Comparison of ENCODE assay signal across 8 cellular contexts in the genomic region with DNA sequence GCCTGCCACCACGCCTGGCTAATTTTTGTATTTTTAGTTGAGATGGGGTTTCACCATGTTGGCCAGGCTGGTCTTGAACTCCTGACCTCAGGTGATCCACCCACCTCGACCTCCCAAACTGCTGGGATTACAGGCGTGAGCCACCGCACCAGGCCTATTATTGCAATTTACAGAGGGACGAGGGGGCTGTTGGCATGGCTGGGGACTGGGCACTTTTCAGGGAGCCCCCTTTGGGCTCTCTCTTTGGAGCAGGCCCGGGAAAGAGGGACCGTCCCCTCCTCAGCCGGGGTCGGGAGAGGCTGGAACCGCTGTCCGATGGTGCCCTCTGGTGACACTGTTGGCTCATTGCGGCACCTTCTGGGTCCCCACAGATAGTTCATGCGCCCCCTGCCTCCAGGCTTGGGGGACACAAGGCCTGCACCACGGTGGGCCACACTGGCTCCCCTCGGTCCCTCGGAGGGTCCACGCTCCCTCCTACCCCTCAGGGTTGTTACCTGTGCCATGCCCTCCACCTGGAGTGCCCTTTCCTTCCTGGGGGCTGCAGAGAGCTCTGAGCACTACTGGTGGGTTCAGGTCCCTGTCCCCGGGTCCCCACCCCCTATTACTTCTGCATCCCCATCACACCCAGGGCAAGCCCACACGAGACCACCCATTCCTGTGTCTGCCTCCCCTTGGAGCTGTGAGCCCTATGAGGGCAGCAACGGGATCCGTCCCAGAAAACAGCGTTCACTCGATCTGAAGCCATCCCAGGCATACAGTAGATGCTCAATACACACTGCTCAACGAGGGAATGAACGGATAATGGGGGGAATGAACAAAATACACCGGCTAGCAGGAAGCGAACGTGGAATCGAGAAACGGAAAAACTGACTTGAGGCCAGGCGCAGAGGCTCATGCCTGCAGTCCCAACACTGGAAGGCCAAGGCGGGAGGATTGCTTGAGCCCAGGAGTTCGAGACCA. TPM values are rescaled to one million over a fixed set of nuclear protein-coding genes. Genes with fewer than 3 reads are reported as not detected.
DNase-seq lines count a peak whose midpoint lies in the region; ATAC-seq and TF ChIP-seq lines count a peak whose summit lies in the region.

No MANE protein-coding gene starts in this region.

- peaks cover 7% of the 10 kb centered on the region; the same call in 1 of the 2 replicates for H3F3A ChIP-seq in SU-DHL-6 (ENCODE audit: insufficient read depth)

- H2AFZ ChIP-seq in SU-DHL-6 (ENCODE audit: low read depth, low read length, severe bottlenecking), result peak overlapping the region; percentile 51

- H3K4me1 ChIP-seq in right atrium auricular region, result peaks cover 0 to 28% of the 10 kb centered on the region in 2 donors

- DNase-seq in DMS114 treated with DMSO at 0.1 percent for 48 hours (lab: John Stamatoyannopoulos, UW; ENCODE audit: unreplicated experiment), result peak; percentile 15
- DNase-seq in Jurkat, Clone E6-1 (ENCODE audit: low read depth, low spot score), result peak; percentile 61
- DNase-seq in activated naive CD4-positive, alpha-beta T cell treated with anti-CD3 and anti-CD28 coated beads, Interleukin-2, amount 50 U/mL, for 16 hours, result peak; percentile 70
- no peak for DNase-seq in right atrium auricular region (ENCODE audit: low spot score)
- DNase-seq in stimulated activated CD4-positive, alpha-beta T cell treated with anti-CD3 and anti-CD28 coated beads, Interleukin-15, amount 100 ng/mL, for 24 hours, result peak; percentile 77
- DNase-seq in GF-D8 (lab: John Stamatoyannopoulos, UW), result no peak

- no peaks in the 10 kb centered on the region for H3K36me3 ChIP-seq in SU-DHL-6 (ENCODE audit: low read length)
- H3K36me3 ChIP-seq in right atrium auricular region, result no peaks in the 10 kb centered on the region

- TF ChIP-seq CTCF in SU-DHL-6 (IDR thresholded peaks at IDR 0.05; ENCODE audit: insufficient read depth, low read length, poor library complexity, severe bottlenecking) (peak; percentile 90), right atrium auricular region (IDR thresholded peaks at IDR 0.05) (peak; percentile 73 to 88)

- no peaks in the 10 kb centered on the region for H3K9me2 ChIP-seq in SU-DHL-6 (replicated peaks; ENCODE audit: insufficient read depth, low read length)

- no peak overlapping the region for H3K4me3 ChIP-seq in Jurkat, Clone E6-1 (ENCODE audit: low read length)
- H3K4me3 ChIP-seq in SU-DHL-6 (ENCODE audit: insufficient read depth, low read length, poor library complexity, severe bottlenecking) (no peak overlapping the region), right atrium auricular region (no peak overlapping the region)

- no peaks in the 10 kb centered on the region for H4K20me1 ChIP-seq in SU-DHL-6 (ENCODE audit: low read depth, low read length)

- H3K27ac ChIP-seq in SU-DHL-6 (ENCODE audit: low read depth, low read length) (no peak overlapping the region), right atrium auricular region (no peak overlapping the region)

- no peak for ATAC-seq in GM18909 (IDR thresholded peaks at IDR 0.05; ENCODE audit: poor library complexity, unreplicated experiment)

- no peak overlapping the region for H3K9ac ChIP-seq in SU-DHL-6 (ENCODE audit: low read length)

- no peak overlapping the region for H3K4me2 ChIP-seq in SU-DHL-6 (ENCODE audit: low read depth, low read length, poor library complexity, severe bottlenecking)

- H3K9me3 ChIP-seq in SU-DHL-6 (ENCODE audit: insufficient read depth, low read length) (no peaks in the 10 kb centered on the region), right atrium auricular region (no peaks in the 10 kb centered on the region)

- no peaks in the 10 kb centered on the region for H3K79me2 ChIP-seq in SU-DHL-6 (ENCODE audit: insufficient read depth, low read length)

- H3K27me3 ChIP-seq in SU-DHL-6 (ENCODE audit: low read length), result no peaks in the 10 kb centered on the region
- H3K27me3 ChIP-seq in right atrium auricular region, result no peaks in the 10 kb centered on the region

RNA-seq across cellular contexts. Expression of a gene that starts 12.5 kb away (rescaled TPM):
- 0.86 TPM for polyA plus RNA-seq in Jurkat, Clone E6-1 (2012; ENCODE audit: insufficient read depth, insufficient read length)
- 10 to 100 TPM; 30.5 to 51.3 TPM for total RNA-seq in right atrium auricular region

RNA-seq across cellular contexts. Expression of a gene that starts 27.5 kb away (rescaled TPM):
- polyA plus RNA-seq in Jurkat, Clone E6-1 (2012; ENCODE audit: insufficient read depth, insufficient read length), result 10.2 TPM
- 1 to 10 TPM; 3.0 to 7.6 TPM for total RNA-seq in right atrium auricular region

Comparison
In these comparisons a context has a peak if more than half of its experiments do, and no peak if none do; other contexts are left out.
1. DNase-seq: peak in DMS114 treated with DMSO at 0.1 percent for 48 hours (single experiment), Jurkat, Clone E6-1 (single experiment), activated naive CD4-positive, alpha-beta T cell treated with anti-CD3 and anti-CD28 coated beads, Interleukin-2, amount 50 U/mL, for 16 hours (single experiment) and stimulated activated CD4-positive, alpha-beta T cell treated with anti-CD3 and anti-CD28 coated beads, Interleukin-15, amount 100 ng/mL, for 24 hours (single experiment); none in right atrium auricular region (single experiment) and GF-D8 (single experiment).